In the genomic region with DNA sequence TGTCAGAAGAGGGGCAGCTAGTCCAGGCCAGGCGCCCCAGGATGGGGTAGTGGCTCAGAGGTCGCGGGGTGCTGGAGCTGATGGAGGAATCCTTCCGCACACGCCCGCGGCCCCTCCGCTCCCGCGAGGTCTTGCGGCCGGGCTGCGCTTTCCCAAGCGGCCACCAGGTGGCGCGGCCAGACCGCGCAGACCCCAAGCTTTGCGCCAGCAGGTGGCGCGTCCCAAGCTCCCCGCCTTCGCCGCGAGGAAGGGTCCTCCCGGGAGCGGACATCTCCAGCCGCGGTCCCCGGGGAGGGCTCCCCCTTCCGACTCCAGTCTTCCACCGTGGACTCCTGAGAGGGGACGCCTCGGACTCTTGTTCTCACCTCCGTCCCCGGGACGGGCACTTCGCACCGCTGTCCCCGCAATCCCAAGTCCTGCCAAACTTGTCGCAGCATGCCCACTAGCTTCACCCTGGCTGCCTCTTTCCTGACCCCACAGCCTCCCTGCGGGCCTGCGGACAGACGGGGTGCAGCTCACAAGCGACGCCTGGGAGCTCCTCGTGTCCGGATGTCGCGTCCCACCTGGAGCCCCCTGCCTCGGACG, we compare ENCODE assay signal across 7 cellular contexts. TPM values are rescaled to one million over a fixed set of nuclear protein-coding genes. Genes with fewer than 3 reads are reported as not detected.
DNase-seq lines count a peak whose midpoint lies in the region; ATAC-seq, FAIRE-seq and TF ChIP-seq lines count a peak whose summit lies in the region.

No MANE protein-coding gene starts in this region.

- DNase-seq in GM12891 (ENCODE audit: insufficient read length, low spot score) (peak; percentile 94), NCI-H1436 treated with DMSO at 0.1 percent for 48 hours (lab: John Stamatoyannopoulos, UW) (peak; percentile 33), cerebellum (ENCODE audit: low spot score) (peak; percentile 66), kidney tubule cell (ENCODE audit: low spot score) (peak; percentile 75)
- peak; percentile 80 for DNase-seq in activated CD4-positive, CD25-positive, alpha-beta regulatory T cell treated with anti-CD3 and anti-CD28 coated beads, Interleukin-2, amount 50 U/mL, for 72 hours
- peak; percentile 35 to 62 (median 50) for DNase-seq in stimulated activated CD4-positive, alpha-beta T cell treated with anti-CD3 and anti-CD28 coated beads, Interleukin-1b, Interleukin-23, amount 100 ng/mL, for 24 hours (ENCODE audit: low read depth in 4 of 4, low spot score in 1 of 4)

- no peak for TF ChIP-seq POLR2A in GM12891 (IDR thresholded peaks at IDR 0.05; ENCODE audit: low read depth, low read length)

- peak; percentile 88 for FAIRE-seq in GM12891 (lab: Jason Lieb, UNC)

- ATAC-seq in HG02623 (IDR thresholded peaks at IDR 0.05; ENCODE audit: unreplicated experiment): peak; percentile 85

TF ChIP-seq in GM12891, 5 proteins besides CTCF, POLR2A, EP300 and RAD21:
- TF ChIP-seq PAX5 (IDR thresholded peaks at IDR 0.05; ENCODE audit: insufficient read depth, low read length, severe bottlenecking): no peak
- TF ChIP-seq POLR2AphosphoS5 (IDR thresholded peaks at IDR 0.05; ENCODE audit: low read depth, low read length): no peak
- TF ChIP-seq SPI1 (IDR thresholded peaks at IDR 0.05; ENCODE audit: low read depth, low read length): no peak
- no peak for TF ChIP-seq POU2F2 (IDR thresholded peaks at IDR 0.05; ENCODE audit: low read depth, low read length)
- TF ChIP-seq TAF1 (IDR thresholded peaks at IDR 0.05; ENCODE audit: low read depth, low read length): no peak

RNA-seq across cellular contexts. Expression of a gene that starts 19.4 kb away (rescaled TPM):
- not detected for polyA plus RNA-seq in GM12891 (2012; ENCODE audit: low read depth, missing spikeins)
- total RNA-seq in cerebellum: not detected

RNA-seq across cellular contexts. Expression of a gene that starts 24.2 kb away (rescaled TPM):
- polyA plus RNA-seq in GM12891 (2012; ENCODE audit: low read depth, missing spikeins): not detected
- 6.5 TPM for total RNA-seq in cerebellum

Comparison
In these comparisons a context has a peak if more than half of its experiments do, and no peak if none do; other contexts are left out.
1. Peak in every context shown above with its lines: DNase-seq and ATAC-seq.
2. DNase-seq: peak in every context shown above with its lines; median percentile 94 in GM12891; 80 in activated CD4-positive, CD25-positive, alpha-beta regulatory T cell treated with anti-CD3 and anti-CD28 coated beads, Interleukin-2, amount 50 U/mL, for 72 hours; 75 in kidney tubule cell; 66 in cerebellum; 50 in stimulated activated CD4-positive, alpha-beta T cell treated with anti-CD3 and anti-CD28 coated beads, Interleukin-1b, Interleukin-23, amount 100 ng/mL, for 24 hours; 33 in NCI-H1436 treated with DMSO at 0.1 percent for 48 hours.